ENCODE assay signal across 8 cellular contexts in the genomic region with DNA sequence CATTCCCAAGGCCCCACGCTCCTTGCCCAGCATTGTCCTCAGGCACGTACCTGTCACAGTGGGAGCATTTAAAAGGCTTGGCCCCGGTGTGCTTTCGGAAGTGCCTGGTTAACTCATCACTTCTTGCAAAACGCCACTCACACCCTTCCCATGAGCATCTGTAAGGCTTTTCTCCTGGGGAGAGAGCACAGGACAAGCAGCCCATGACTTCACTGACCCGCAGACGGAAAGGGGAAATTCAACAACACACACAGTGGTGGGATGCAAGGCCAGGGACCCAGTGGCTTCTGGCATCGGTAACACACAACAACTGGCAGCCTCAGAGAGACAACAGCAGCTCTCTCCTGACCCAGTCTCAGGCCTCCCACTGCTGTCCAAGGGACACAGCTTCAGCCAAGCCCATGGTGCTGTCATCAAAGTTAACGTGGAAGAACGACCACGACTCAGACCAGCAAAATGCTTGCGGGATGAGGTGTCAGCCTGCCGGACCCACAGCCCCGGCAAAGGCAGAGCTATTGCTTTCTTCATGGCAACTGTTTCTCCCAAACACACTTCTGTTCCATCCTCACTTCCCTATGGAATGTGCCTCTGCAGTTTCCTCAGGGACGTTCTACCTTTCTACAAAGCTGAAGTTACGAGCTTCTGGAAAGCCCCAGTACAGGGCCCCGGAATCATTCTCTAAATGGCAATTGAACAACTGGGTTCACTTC. TPM values are rescaled to one million over a fixed set of nuclear protein-coding genes. Genes with fewer than 3 reads are reported as not detected.
DNase-seq lines count a peak whose midpoint lies in the region; ATAC-seq and TF ChIP-seq lines count a peak whose summit lies in the region.

No MANE protein-coding gene starts in this region.

- peaks cover 27% of the 10 kb centered on the region for H3K36me3 ChIP-seq in BJ (ENCODE audit: control insufficient read depth, insufficient read depth, low read length)
- H3K36me3 ChIP-seq in Panc1 (ENCODE audit: control insufficient read depth, insufficient read depth, low read length), result peaks cover 38% of the 10 kb centered on the region

- peaks cover 78% of the 10 kb centered on the region for H3K36me3 Mint-ChIP-seq in natural killer cell treated with Interleukin-12 subunit alpha and Interleukin-12 subunit beta and Interleukin-15 and Interleukin-18, amount 100 ng/mL, for 72 hours

- in situ Hi-C loops in Panc1 (cut with HindIII; ENCODE audit: low pct_unique_long_range_greater_than_20kb, low sequenced_read_pairs), result no loop called here

- POLR2A ChIA-PET in BJ (lab: Charles Lee), result interaction anchor here (0.6 to 0.9 kb wide), 2 partner anchors 157 to 992 kb away, joined by 3 to 4 read pairs; no protein-coding TSS in a partner anchor
- POLR2A ChIA-PET in Panc1 (lab: Charles Lee), result interaction anchor here (0.6 to 0.9 kb wide), 3 partner anchors 71 to 126 kb away, joined by 3 read pairs; no protein-coding TSS in a partner anchor

- TF ChIP-seq CTCF in BJ (IDR thresholded peaks at IDR 0.05; ENCODE audit: insufficient read depth, low read depth, low read length), result no peak
- no peak for TF ChIP-seq CTCF in Panc1 (IDR thresholded peaks at IDR 0.05)
- no peak for TF ChIP-seq CTCF in dorsolateral prefrontal cortex (IDR thresholded peaks at IDR 0.05 in 54 of 56, conservative IDR thresholded peaks at IDR 0.05 in 2 of 56; ENCODE audit: low read depth in 1 of 56, partially characterized antibody in 56 of 56)

- ATAC-seq in Panc1 (no peak), GM18909 (IDR thresholded peaks at IDR 0.05; ENCODE audit: poor library complexity, unreplicated experiment) (no peak), HG03342 (IDR thresholded peaks at IDR 0.05; ENCODE audit: unreplicated experiment) (no peak)
- no peak for ATAC-seq in natural killer cell treated with Interleukin-12 subunit alpha and Interleukin-12 subunit beta and Interleukin-15 and Interleukin-18, amount 100 ng/mL, for 72 hours

- H3K27me3 Mint-ChIP-seq in natural killer cell treated with Interleukin-12 subunit alpha and Interleukin-12 subunit beta and Interleukin-15 and Interleukin-18, amount 100 ng/mL, for 72 hours, result no peaks in the 10 kb centered on the region

- H3K27ac ChIP-seq in Panc1 (ENCODE audit: low read length) (peak overlapping the region; percentile 100), dorsolateral prefrontal cortex (peak overlapping the region in 58 of 59 donors; percentile 39 to 100 (median 99))

- H3K27me3 ChIP-seq in BJ (ENCODE audit: control insufficient read depth, insufficient read depth, low read length) (no peaks in the 10 kb centered on the region), Panc1 (ENCODE audit: control insufficient read depth, insufficient read depth, low read length) (no peaks in the 10 kb centered on the region), dorsolateral prefrontal cortex (no peaks in the 10 kb centered on the region)

- H3K9me3 ChIP-seq in Panc1 (ENCODE audit: control insufficient read depth, insufficient read depth, low read depth, low read length), result no peaks in the 10 kb centered on the region

- peaks cover 37% of the 10 kb centered on the region for H3K4me1 ChIP-seq in Panc1 (ENCODE audit: control insufficient read depth, insufficient read depth, low read length)

- BruUV-seq in Panc1 (replicated peaks; lab: Mats Ljungman, UMichigan), result no TSS peak

- intact Hi-C loops in Panc1 (cut with micrococcal nuclease; ENCODE audit: unreplicated experiment) (loop anchor here (5.0 to 10.0 kb wide), 2 partner anchors 575 to 583 kb away; no protein-coding TSS in a partner anchor), dorsolateral prefrontal cortex (cut with DNase I) (loop anchor here (5.0 to 10.0 kb wide), 5 partner anchors 308 to 875 kb away; no protein-coding TSS in a partner anchor)

- no peak for DNase-seq in BJ (ENCODE audit: low read depth)
- no peak for DNase-seq in Panc1 (ENCODE audit: low read depth, low spot score)
- DNase-seq in dorsolateral prefrontal cortex, result no peak
- no peak for DNase-seq in natural killer cell treated with Interleukin-12 subunit alpha and Interleukin-12 subunit beta and Interleukin-15 and Interleukin-18, amount 100 ng/mL, for 72 hours (ENCODE audit: low spot score)
- no peak for DNase-seq in NCI-H1092 treated with DMSO at 0.1 percent for 48 hours (lab: John Stamatoyannopoulos, UW)
- no peak for DNase-seq in DMS79 treated with DMSO at 0.1 percent for 48 hours (lab: John Stamatoyannopoulos, UW)

- peak overlapping the region; percentile 31 for H3K4me3 ChIP-seq in BJ (ENCODE audit: low read depth, low read length)
- peak overlapping the region; percentile 96 to 98 for H3K4me3 ChIP-seq in Panc1 (ENCODE audit: low read depth in 2 of 2, low read length in 2 of 2)
- H3K4me3 ChIP-seq in dorsolateral prefrontal cortex, result peak overlapping the region in 58 of 59 donors; percentile 16 to 100 (median 94)

- H3K4me1 Mint-ChIP-seq in natural killer cell treated with Interleukin-12 subunit alpha and Interleukin-12 subunit beta and Interleukin-15 and Interleukin-18, amount 100 ng/mL, for 72 hours (ENCODE audit: low read depth in 2 of 2), result peaks cover 75 to 80% of the 10 kb centered on the region in 2 donors

- peak overlapping the region; percentile 99 for H3K4me3 Mint-ChIP-seq in natural killer cell treated with Interleukin-12 subunit alpha and Interleukin-12 subunit beta and Interleukin-15 and Interleukin-18, amount 100 ng/mL, for 72 hours

- no peaks in the 10 kb centered on the region for H3K9me3 Mint-ChIP-seq in natural killer cell treated with Interleukin-12 subunit alpha and Interleukin-12 subunit beta and Interleukin-15 and Interleukin-18, amount 100 ng/mL, for 72 hours

- H3K27ac Mint-ChIP-seq in natural killer cell treated with Interleukin-12 subunit alpha and Interleukin-12 subunit beta and Interleukin-15 and Interleukin-18, amount 100 ng/mL, for 72 hours, result peak overlapping the region; percentile 99 to 100

- CTCF ChIA-PET in BJ (lab: Yijun Ruan, JAX), result interaction anchor here (1.0 kb wide), 1 partner anchor 582 kb away, joined by 3 read pairs; no protein-coding TSS in a partner anchor
- CTCF ChIA-PET in Panc1 (lab: Charles Lee), result no interaction called here

RNA-seq across cellular contexts. Expression of gene KLF6, which starts 4.8 kb away (rescaled TPM):
- polyA plus RNA-seq in BJ (2011; rRNA removed), result 41.8 and 79.0 TPM in 2 replicates
- polyA minus RNA-seq in BJ (2011; rRNA and poly(A)+ RNA removed), result 202 and 251 TPM in 2 replicates
- total RNA-seq in Panc1 (2021; ENCODE audit: unreplicated experiment), result 177 TPM
- polyA plus RNA-seq in Panc1 (2012; ENCODE audit: insufficient read length), result 108 TPM
- total RNA-seq in dorsolateral prefrontal cortex, result 100 to 1,000 TPM in 1 of 120 experiments, 10 to 100 TPM in 119; 22.3 to 102 (median 41.8) TPM
- 100 to 1,000 TPM; 225 to 236 TPM for total RNA-seq in natural killer cell treated with Interleukin-12 subunit alpha and Interleukin-12 subunit beta and Interleukin-15 and Interleukin-18, amount 100 ng/mL, for 72 hours

Comparison
In these comparisons a context has a peak if more than half of its experiments do, and no peak if none do; other contexts are left out.
1. H3K4me3 ChIP-seq: peak in every context shown above with its lines; median percentile 97 in Panc1; 94 in dorsolateral prefrontal cortex; 31 in BJ.